Comparison of ENCODE assay signal across 30 cellular contexts in the genomic region with DNA sequence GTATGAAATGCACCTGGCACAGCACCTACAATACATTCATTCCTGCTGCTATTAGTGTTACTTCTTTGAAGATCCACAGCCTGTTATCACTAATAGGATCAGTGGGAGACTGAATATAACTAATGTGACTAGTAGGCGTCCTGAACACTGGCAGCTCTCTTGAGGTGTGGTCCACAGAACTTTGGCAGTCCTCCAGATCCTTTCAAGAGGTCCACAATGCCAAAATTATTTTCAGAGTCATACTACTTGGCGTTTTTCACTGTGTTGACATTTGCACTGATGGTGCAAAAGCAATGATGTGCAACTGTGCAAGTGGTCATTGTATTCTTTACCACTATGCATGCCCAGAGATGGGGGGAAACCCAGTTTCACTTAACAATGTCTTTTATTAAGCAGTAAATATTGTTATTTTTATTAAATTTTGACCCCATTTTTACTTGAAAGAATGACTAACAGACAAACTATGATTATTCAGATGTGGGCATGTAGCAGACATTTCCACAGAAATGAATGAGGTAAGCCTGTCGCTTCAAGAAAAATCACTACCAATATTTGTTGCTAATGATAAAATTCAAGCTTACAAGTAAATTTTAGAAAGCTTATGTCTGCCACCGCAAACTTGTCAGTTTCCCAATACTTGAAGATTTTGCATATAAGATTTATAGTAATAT. TPM values are rescaled to one million over a fixed set of nuclear protein-coding genes. Genes with fewer than 3 reads are reported as not detected.
DNase-seq lines count a peak whose midpoint lies in the region; ATAC-seq, FAIRE-seq and TF ChIP-seq lines count a peak whose summit lies in the region.
"Had no signal": no experiment of that assay in that cellular context is flagged by ENCODE, and none has a peak within 500 bp of the region (broad histone marks: within the 10 kb centered on the region; RNA-seq: fewer than 3 reads in every experiment).

No MANE protein-coding gene starts in this region.

- H3K27me3 ChIP-seq in right atrium auricular region: no peaks in the 10 kb centered on the region
- peaks cover 3% of the 10 kb centered on the region for H3K27me3 ChIP-seq in ovary
- H3K27me3 ChIP-seq in HepG2 (ENCODE audit: control insufficient read depth in 1 of 2, insufficient read depth in 2 of 2, low read length in 2 of 2): no peaks in the 10 kb centered on the region
- H3K27me3 ChIP-seq: adrenal gland; BLaER1 treated with 17β-estradiol and CSF1 and Interleukin-3, amounts not matched to agents 10 nM and 100 nM; gastroesophageal sphincter had no signal

- H3K36me3 ChIP-seq in right atrium auricular region (no peaks in the 10 kb centered on the region), ovary (no peaks in the 10 kb centered on the region), HepG2 (replicated peaks in 1 of 2; ENCODE audit: control insufficient read depth in 1 of 2, insufficient read depth in 2 of 2, low read length in 2 of 2) (no peaks in the 10 kb centered on the region)
- H3K36me3 ChIP-seq: adrenal gland; BLaER1 treated with 17β-estradiol and CSF1 and Interleukin-3, amounts not matched to agents 10 nM and 100 nM; gastroesophageal sphincter had no signal

- in situ Hi-C loops in HepG2 (cut with HindIII; ENCODE audit: extremely low pct_ligation_motif_present, low pct_unique_long_range_greater_than_20kb): no loop called here

- H3K4me3 ChIP-seq in right atrium auricular region (no peak overlapping the region), choroid plexus epithelial cell (ENCODE audit: low read depth, low read length) (no peak overlapping the region), ovary (no peak overlapping the region), HepG2 (replicated peaks in 1 of 3; ENCODE audit: insufficient read depth in 1 of 3, low read depth in 2 of 3, low read length in 3 of 3) (no peak overlapping the region)
- H3K4me3 ChIP-seq: adrenal gland; BLaER1 treated with 17β-estradiol and CSF1 and Interleukin-3, amounts not matched to agents 10 nM and 100 nM; gastroesophageal sphincter had no signal

- intact Hi-C loops in Right ventricle myocardium superior (cut with DNase I) (no loop called here), left cardiac atrium (cut with DNase I) (no loop called here), ovary (cut with DNase I) (loop anchor here in 1 of 4 donors (5.0 kb wide), 1 partner anchor 992 kb away; no protein-coding TSS in a partner anchor), HepG2 (cut with micrococcal nuclease; ENCODE audit: unreplicated experiment) (no loop called here)

- TF ChIP-seq POLR2A in ovary (IDR thresholded peaks at IDR 0.05): no peak
- no peak for TF ChIP-seq POLR2A in HepG2 (IDR thresholded peaks at IDR 0.05; ENCODE audit: insufficient read depth in 1 of 2, low read depth in 2 of 2, low read length in 2 of 2)

- WGBS in ovary, 3 donors: 64 to 74% (median 72%) methylated on average over 4 of the region's 4 CpGs
- 16% methylated on average over 4 of the region's 4 CpGs for WGBS in HepG2 (ENCODE audit: low lambda C conversion rate)

- TF ChIP-seq EP300 in ovary (IDR thresholded peaks at IDR 0.05) (no peak), HepG2 (IDR thresholded peaks at IDR 0.05; ENCODE audit: low read depth in 2 of 2, low read length in 2 of 2) (no peak), HepG2 (CRISPR knock-in tag; IDR thresholded peaks at IDR 0.05; ENCODE audit: borderline replicate concordance) (no peak)

- no peak overlapping the region for H3K4me2 ChIP-seq in HepG2 (ENCODE audit: low read depth, low read length)
- H3K4me2 ChIP-seq: BLaER1 treated with 17β-estradiol and CSF1 and Interleukin-3, amounts not matched to agents 10 nM and 100 nM had no signal

- ATAC-seq in Right ventricle myocardium superior (ENCODE audit: poor library complexity) (peak; percentile 62), left cardiac atrium (peak; percentile 68 to 70), HepG2 (no peak)
- ATAC-seq: gastroesophageal sphincter, sciatic nerve had no signal

- H3K4me1 ChIP-seq in right atrium auricular region (peaks cover 0 to 27% of the 10 kb centered on the region in 2 donors), ovary (ENCODE audit: insufficient read depth) (no peaks in the 10 kb centered on the region), HepG2 (ENCODE audit: insufficient read depth, low read length) (no peaks in the 10 kb centered on the region)
- H3K4me1 ChIP-seq: adrenal gland, parathyroid adenoma had no signal

- H3K27ac ChIP-seq in right atrium auricular region (no peak overlapping the region), ovary (no peak overlapping the region), HepG2 (ENCODE audit: extremely low read length, insufficient read depth, low read length) (no peak overlapping the region)
- H3K27ac ChIP-seq: adrenal gland; BLaER1 treated with 17β-estradiol and CSF1 and Interleukin-3, amounts not matched to agents 10 nM and 100 nM; gastroesophageal sphincter; parathyroid adenoma had no signal

- H3K9me3 ChIP-seq in right atrium auricular region (no peaks in the 10 kb centered on the region), ovary (no peaks in the 10 kb centered on the region), HepG2 (ENCODE audit: low read length) (no peaks in the 10 kb centered on the region)
- H3K9me3 ChIP-seq: adrenal gland; BLaER1 treated with 17β-estradiol and CSF1 and Interleukin-3, amounts not matched to agents 10 nM and 100 nM; gastroesophageal sphincter had no signal

- no TSS peak for BruUV-seq in HepG2 (replicated peaks; lab: Mats Ljungman, UMichigan)

- FAIRE-seq in HepG2 (lab: Jason Lieb, UNC): no peak
- FAIRE-seq: endothelial cell of umbilical vein, H54 had no signal

- CTCF ChIA-PET in HepG2 (lab: Yijun Ruan, JAX; ENCODE audit: low intra/inter-chr PET ratio, low total read pairs): no interaction called here

- no peak overlapping the region for H2AFZ ChIP-seq in HepG2 (ENCODE audit: low read length)
- H2AFZ ChIP-seq: parathyroid adenoma had no signal

- H3K9ac ChIP-seq in HepG2 (ENCODE audit: insufficient read depth, low read depth, low read length): no peak overlapping the region
- H3K9ac ChIP-seq: BLaER1 treated with 17β-estradiol and CSF1 and Interleukin-3, amounts not matched to agents 10 nM and 100 nM; parathyroid adenoma had no signal

- DNase-seq in Right ventricle myocardium superior (no peak), right atrium auricular region (ENCODE audit: low spot score) (no peak), choroid plexus epithelial cell (ENCODE audit: low read depth) (peak; percentile 7), left cardiac atrium (no peak), DMS53 treated with DMSO at 0.1 percent for 48 hours (lab: John Stamatoyannopoulos, UW; ENCODE audit: unreplicated experiment) (no peak), activated T-cell treated with anti-CD3 and anti-CD28 coated beads for 4 hours (no peak), ovary (no peak), HepG2 (ENCODE audit: low spot score) (no peak)
- DNase-seq: ACHN; activated B cell treated with CpG ODN at 0.5 μM for 24 hours; activated CD4-positive, alpha-beta T cell treated with anti-CD3 and anti-CD28 coated beads, Interleukin-2, amount 50 U/mL, for 48 hours; activated CD8-positive, alpha-beta memory T cell treated with anti-CD3 and anti-CD28 coated beads, Interleukin-2, amount 50 U/mL, for 48 hours; activated gamma-delta T cell treated with Interleukin-2 at 50 U/mL for 16 hours; adrenal gland; caudate nucleus; dermis blood vessel endothelial cell; IMR-90; midbrain; NCI-H1105 treated with DMSO at 0.1 percent for 48 hours; NCI-H2107; NCI-H510A treated with DMSO at 0.1 percent for 48 hours; nephron progenitor cell; stimulated activated CD4-positive, alpha-beta T cell treated with anti-CD3 and anti-CD28 coated beads, Interleukin-15, amount 100 ng/mL, for 24 hours; T1000 had no signal

- no peak for TF ChIP-seq RAD21 in HepG2 (CRISPR knock-in tag; IDR thresholded peaks at IDR 0.05)

- H3K79me2 ChIP-seq in HepG2 (ENCODE audit: insufficient read depth, low read length): no peaks in the 10 kb centered on the region
- H3K79me2 ChIP-seq: parathyroid adenoma had no signal

- POLR2A ChIA-PET in HepG2 (lab: Yijun Ruan, JAX): no interaction called here

- no peak for TF ChIP-seq CTCF in right atrium auricular region (IDR thresholded peaks at IDR 0.05)
- TF ChIP-seq CTCF in choroid plexus epithelial cell (conservative IDR thresholded peaks at IDR 0.05; ENCODE audit: low read depth, low read length): no peak
- no peak for TF ChIP-seq CTCF in ovary (IDR thresholded peaks at IDR 0.05)
- TF ChIP-seq CTCF in HepG2 (CRISPR knock-in tag; IDR thresholded peaks at IDR 0.05): no peak

- no peaks in the 10 kb centered on the region for H4K20me1 ChIP-seq in HepG2 (ENCODE audit: insufficient read depth, low read length)
- H4K20me1 ChIP-seq: BLaER1 treated with 17β-estradiol and CSF1 and Interleukin-3, amounts not matched to agents 10 nM and 100 nM had no signal

TF ChIP-seq in HepG2, 621 proteins besides CTCF, POLR2A, EP300 and RAD21 (continues in another document):
- TF ChIP-seq ZNF253 (CRISPR knock-in tag; IDR thresholded peaks at IDR 0.05; ENCODE audit: borderline replicate concordance) (no peak), ZNF776 (CRISPR knock-in tag; IDR thresholded peaks at IDR 0.05) (no peak)

RNA-seq across cellular contexts. Expression of a gene that starts 48.9 kb away (rescaled TPM):
- total RNA-seq in Right ventricle myocardium superior (5.6 TPM), right atrium auricular region (1 to 10 TPM; 7.3 to 7.7 TPM), left cardiac atrium (1 to 10 TPM; 3.3 to 5.8 TPM), ovary (1 to 10 TPM in 4 of 7 donors, under 1 TPM in 3; 0.23 to 2.3 (median 1.0) TPM), HepG2 (2016; rRNA removed; fragmentation: Illumina TruSeq; extraction: Trizol) (not detected in 2 replicates)
- polyA plus RNA-seq in ovary (1 to 10 TPM in 1 of 2 donors, under 1 TPM in 1; 0.41 to 2.0 TPM), HepG2 (2011; rRNA removed) (0.01 TPM in 1 of 2 replicates, not detected in the other)
- not detected in 2 replicates for total RNA-seq in HepG2 (2016; cell fraction: cytosol; rRNA removed; fragmentation: Illumina TruSeq; extraction: Trizol; ENCODE audit: low read depth)
- total RNA-seq in HepG2 (2016; cell fraction: insoluble cytoplasmic fraction; rRNA removed; fragmentation: Illumina TruSeq; extraction: Trizol): not detected in 2 replicates
- total RNA-seq in HepG2 (2016; cell fraction: membrane; rRNA removed; fragmentation: Illumina TruSeq; extraction: Trizol): not detected in 2 replicates
- total RNA-seq in HepG2 (2016; cell fraction: nucleus; rRNA removed; fragmentation: Illumina TruSeq; extraction: Trizol): not detected in 2 replicates
- not detected in 2 replicates for polyA plus RNA-seq in HepG2 (2011; cell fraction: cytosol; rRNA removed)
- not detected in 2 replicates for polyA plus RNA-seq in HepG2 (2011; cell fraction: nucleus; rRNA removed)
- not detected in 2 replicates for polyA plus RNA-seq in HepG2 (2012)
- polyA plus RNA-seq in HepG2 (2016; cell fraction: cytosol; fragmentation: Illumina TruSeq; extraction: Trizol; ENCODE audit: low read depth): not detected in 2 replicates
- polyA plus RNA-seq in HepG2 (2016; cell fraction: insoluble cytoplasmic fraction; fragmentation: Illumina TruSeq; extraction: Trizol; ENCODE audit: low read depth): not detected in 2 replicates
- not detected in 2 replicates for polyA plus RNA-seq in HepG2 (2016; cell fraction: membrane; fragmentation: Illumina TruSeq; extraction: Trizol; ENCODE audit: low read depth)
- polyA plus RNA-seq in HepG2 (2016; cell fraction: nucleus; fragmentation: Illumina TruSeq; extraction: Trizol; ENCODE audit: insufficient read depth, low read depth): not detected in 2 replicates
- 0.06 and 2.5 TPM in 2 replicates for polyA minus RNA-seq in HepG2 (2011; rRNA and poly(A)+ RNA removed; ENCODE audit: low replicate concordance)
- polyA minus RNA-seq in HepG2 (2011; cell fraction: cytosol; rRNA and poly(A)+ RNA removed): not detected in 2 replicates
- not detected in 2 replicates for polyA minus RNA-seq in HepG2 (2011; cell fraction: nucleus; rRNA and poly(A)+ RNA removed)
